In genomic region chr9:127825319-127826051, GRCh38 we compare ENCODE assay signal across 6 cellular contexts. TPM values are rescaled to one million over a fixed set of nuclear protein-coding genes. Genes with fewer than 3 reads are reported as not detected.
DNase-seq lines count a peak whose midpoint lies in the region; ATAC-seq, FAIRE-seq and TF ChIP-seq lines count a peak whose summit lies in the region.

No MANE protein-coding gene starts in this region.

- FAIRE-seq in GM12878 (lab: Jason Lieb, UNC), result no peak

- SMC1A ChIA-PET in GM12878 (lab: Charles Lee; ENCODE audit: uncharacterized antibody, unreplicated experiment), result no interaction called here

- ATAC-seq in GM12878 (peak; percentile 24; the same call in 1 of the 3 replicates), omental fat pad (ENCODE audit: low FRiP score) (peak; percentile 8), GM18519 (IDR thresholded peaks at IDR 0.05; ENCODE audit: low FRiP score, unreplicated experiment) (no peak)

- no TSS peak for BruUV-seq in GM12878 (replicated peaks; lab: Mats Ljungman, UMichigan)

- TF ChIP-seq EP300 in GM12878 (IDR thresholded peaks at IDR 0.05; ENCODE audit: borderline replicate concordance in 1 of 2, control insufficient read depth in 1 of 2, low read depth in 2 of 2, low read length in 2 of 2), result no peak

- TF ChIP-seq CTCF in GM12878 (IDR thresholded peaks at IDR 0.05 in 2 of 3, conservative IDR thresholded peaks at IDR 0.05 in 1 of 3; ENCODE audit: control insufficient read depth in 2 of 3, extremely low read depth in 1 of 3, insufficient read depth in 1 of 3, low read depth in 3 of 3, low read length in 3 of 3) (peak in 1 of 3 experiments; percentile 32; a peak in 1 of 6 replicates), omental fat pad (IDR thresholded peaks at IDR 0.05) (no peak)

- H2AFZ ChIP-seq in GM12878 (ENCODE audit: control insufficient read depth, low read depth, low read length), result no peak overlapping the region

- H3K27me3 ChIP-seq in H7 (ENCODE audit: control insufficient read depth, insufficient read depth, low read length) (peaks cover 4% of the 10 kb centered on the region; the same call in 1 of the 2 replicates), GM12878 (replicated peaks in 1 of 2; ENCODE audit: control insufficient read depth in 2 of 2, insufficient read depth in 2 of 2, low read length in 1 of 2) (no peaks in the 10 kb centered on the region)

- CTCF ChIA-PET in GM12878 (lab: Yijun Ruan, JAX), result interaction anchor here (0.6 to 1.2 kb wide), 2 partner anchors 153 to 883 kb away, joined by 3 read pairs; no protein-coding TSS in a partner anchor

- no peaks in the 10 kb centered on the region for H3K4me1 ChIP-seq in GM12878 (ENCODE audit: control insufficient read depth, insufficient read depth, low read length)

- no peaks in the 10 kb centered on the region for H4K20me1 ChIP-seq in GM12878 (ENCODE audit: control insufficient read depth, insufficient read depth)

- TF ChIP-seq RAD21 in GM12878 (IDR thresholded peaks at IDR 0.05; ENCODE audit: insufficient read depth, low read depth, low read length), result no peak

- RAD21 ChIA-PET in GM12878 (lab: Charles Lee; ENCODE audit: unreplicated experiment), result interaction anchor here (1.2 kb wide), 1 partner anchor 64 kb away, joined by 3 read pairs; no protein-coding TSS in a partner anchor

- no peak overlapping the region for H3K9ac ChIP-seq in GM12878 (ENCODE audit: control insufficient read depth, insufficient read depth, low read length)

- TF ChIP-seq POLR2A in GM12878 (IDR thresholded peaks at IDR 0.05; ENCODE audit: low read depth, low read length), result peak; percentile 35; the same call in 1 of the 2 replicates

- 79% methylated on average over 29 of the region's 42 CpGs for WGBS in GM12878 (ENCODE audit: insufficient coverage, insufficient replicate concordance, low lambda C conversion rate, missing lambda C conversion rate)

- in situ Hi-C loops in GM12878 (cut with MboI), result no loop called here

- peak; percentile 99 for DNase-seq in H7
- DNase-seq in GM12878 (ENCODE audit: low read depth, low spot score), result no peak
- DNase-seq in omental fat pad (ENCODE audit: low spot score), result no peak
- no peak for DNase-seq in activated effector memory CD4-positive, alpha-beta T cell treated with Interleukin-2 at 50 U/mL for 16 hours
- DNase-seq in NCI-H226, result no peak

- POLR2A ChIA-PET in GM12878 (lab: Charles Lee), result no interaction called here

- H3K4me3 ChIP-seq in H7 (ENCODE audit: insufficient read depth, low read depth, low read length) (peak overlapping the region; percentile 26; the same call in 1 of the 2 replicates), GM12878 (no peak overlapping the region)

- H3K79me2 ChIP-seq in GM12878 (ENCODE audit: control insufficient read depth, insufficient read depth, low read length), result no peaks in the 10 kb centered on the region

- intact Hi-C loops in GM12878 (cut with micrococcal nuclease; ENCODE audit: unreplicated experiment), result no loop called here

- H3K4me2 ChIP-seq in GM12878 (ENCODE audit: control insufficient read depth, insufficient read depth), result no peak overlapping the region

- H3K27ac ChIP-seq in GM12878 (ENCODE audit: control insufficient read depth, insufficient read depth), result no peak overlapping the region

- H3K36me3 ChIP-seq in H7 (replicated peaks; ENCODE audit: control insufficient read depth, insufficient read depth, low read length), result no peaks in the 10 kb centered on the region
- no peaks in the 10 kb centered on the region for H3K36me3 ChIP-seq in GM12878 (ENCODE audit: control insufficient read depth in 2 of 2, insufficient read depth in 2 of 2, low read length in 1 of 2)

- H3K9me3 ChIP-seq in GM12878 (replicated peaks; ENCODE audit: control insufficient read depth, insufficient read depth, low read length), result no peaks in the 10 kb centered on the region

RNA-seq across cellular contexts. Expression of gene FPGS, which starts 22.8 kb away (rescaled TPM):
- total RNA-seq in H7 (2014; rRNA removed; shearing (Covaris generic)), result 84.9 and 92.2 TPM in 2 replicates
- 131 and 132 TPM in 2 replicates for total RNA-seq in GM12878 (2013; cell fraction: nucleolus; rRNA removed)
- 62.8 and 79.6 TPM in 2 replicates for total RNA-seq in GM12878 (2014; rRNA removed)
- total RNA-seq in GM12878 (2014; rRNA removed; fragmentation: Illumina TruSeq; extraction: Trizol), result 43.3 and 44.4 TPM in 2 replicates
- 89.3 and 98.3 TPM in 2 replicates for total RNA-seq in GM12878 (2021)
- 30.5 TPM for polyA plus RNA-seq in GM12878 (2011; ENCODE audit: low read depth)
- polyA plus RNA-seq in GM12878 (2011; rRNA removed), result 34.1 and 64.4 TPM in 2 replicates
- 91.2 and 99.0 TPM in 2 replicates for polyA plus RNA-seq in GM12878 (2011; cell fraction: cytosol; rRNA removed)
- 158 and 216 TPM in 2 replicates for polyA plus RNA-seq in GM12878 (2011; cell fraction: nucleus; rRNA removed)
- 47.6 and 62.7 TPM in 2 replicates for polyA plus RNA-seq in GM12878 (2012)
- polyA plus RNA-seq in GM12878 (2014; fragmentation: Illumina TruSeq; extraction: Trizol), result 49.0 and 81.2 TPM in 2 replicates
- 1 to 10 TPM; 1.2 to 8.2 TPM for polyA plus RNA-seq in GM12878 (2014; fragmentation: Nextera tagmentation; extraction: Ambion mirVana)
- polyA plus RNA-seq in GM12878 (2014; rRNA removed), result 88.1 and 95.0 TPM in 2 replicates
- 100 to 1,000 TPM; 112 to 127 TPM for polyA plus RNA-seq in GM12878 (2016; fragmentation: Nextera tagmentation; extraction: Ambion mirVana)
- polyA minus RNA-seq in GM12878 (2011; rRNA and poly(A)+ RNA removed), result 61.6 and 82.1 TPM in 2 replicates
- 29.7 and 45.3 TPM in 2 replicates for polyA minus RNA-seq in GM12878 (2011; cell fraction: cytosol; rRNA and poly(A)+ RNA removed)
- 25.9 and 46.4 TPM in 2 replicates for polyA minus RNA-seq in GM12878 (2011; cell fraction: nucleus; rRNA and poly(A)+ RNA removed)
- total RNA-seq in omental fat pad, result 100 to 1,000 TPM in 2 of 4 donors, 10 to 100 TPM in 2; 87.1 to 167 (median 99.5) TPM

RNA-seq across cellular contexts. Expression of gene ENG, which starts 29.0 kb away (rescaled TPM):
- 1.4 and 1.8 TPM in 2 replicates for total RNA-seq in H7 (2014; rRNA removed; shearing (Covaris generic))
- total RNA-seq in GM12878 (2013; cell fraction: nucleolus; rRNA removed), result 4.0 and 5.4 TPM in 2 replicates
- total RNA-seq in GM12878 (2014; rRNA removed) (0.60 and 0.79 TPM in 2 replicates), GM12878 (2014; rRNA removed; fragmentation: Illumina TruSeq; extraction: Trizol) (0.64 and 1.0 TPM in 2 replicates), GM12878 (2021) (9.1 and 10.1 TPM in 2 replicates), omental fat pad (100 to 1,000 TPM in 2 of 4 donors, 10 to 100 TPM in 2; 34.3 to 200 (median 120) TPM)
- 1.8 TPM for polyA plus RNA-seq in GM12878 (2011; ENCODE audit: low read depth)
- polyA plus RNA-seq in GM12878 (2011; rRNA removed) (0.16 and 0.18 TPM in 2 replicates), GM12878 (2014; fragmentation: Illumina TruSeq; extraction: Trizol) (0.98 and 3.0 TPM in 2 replicates), GM12878 (2014; fragmentation: Nextera tagmentation; extraction: Ambion mirVana) (under 1 TPM; 0.14 to 0.24 TPM), GM12878 (2014; rRNA removed) (3.3 and 4.2 TPM in 2 replicates), GM12878 (2016; fragmentation: Nextera tagmentation; extraction: Ambion mirVana) (1 to 10 TPM; 4.2 to 5.0 TPM)
- 0.37 and 0.43 TPM in 2 replicates for polyA plus RNA-seq in GM12878 (2011; cell fraction: cytosol; rRNA removed)
- 1.2 and 1.6 TPM in 2 replicates for polyA plus RNA-seq in GM12878 (2011; cell fraction: nucleus; rRNA removed)
- polyA plus RNA-seq in GM12878 (2012), result 4.8 and 5.9 TPM in 2 replicates
- polyA minus RNA-seq in GM12878 (2011; rRNA and poly(A)+ RNA removed), result 0.15 and 0.41 TPM in 2 replicates
- polyA minus RNA-seq in GM12878 (2011; cell fraction: cytosol; rRNA and poly(A)+ RNA removed), result 1.2 and 2.0 TPM in 2 replicates
- polyA minus RNA-seq in GM12878 (2011; cell fraction: nucleus; rRNA and poly(A)+ RNA removed), result 0.12 and 0.67 TPM in 2 replicates

RNA-seq across cellular contexts. Expression of gene CDK9, which starts 39.7 kb away (rescaled TPM):
- 51.5 and 56.6 TPM in 2 replicates for total RNA-seq in H7 (2014; rRNA removed; shearing (Covaris generic))
- total RNA-seq in GM12878 (2013; cell fraction: nucleolus; rRNA removed), result 59.1 and 66.1 TPM in 2 replicates
- total RNA-seq in GM12878 (2014; rRNA removed) (33.6 and 34.3 TPM in 2 replicates), GM12878 (2014; rRNA removed; fragmentation: Illumina TruSeq; extraction: Trizol) (24.5 and 25.2 TPM in 2 replicates), GM12878 (2021) (86.3 and 92.6 TPM in 2 replicates), omental fat pad (100 to 1,000 TPM in 1 of 4 donors, 10 to 100 TPM in 3; 69.8 to 117 (median 85.8) TPM)
- polyA plus RNA-seq in GM12878 (2011; ENCODE audit: low read depth), result 20.6 TPM
- polyA plus RNA-seq in GM12878 (2011; rRNA removed) (30.3 and 46.5 TPM in 2 replicates), GM12878 (2014; fragmentation: Illumina TruSeq; extraction: Trizol) (41.7 and 57.0 TPM in 2 replicates), GM12878 (2014; fragmentation: Nextera tagmentation; extraction: Ambion mirVana) (1 to 10 TPM; 7.3 to 9.6 TPM), GM12878 (2014; rRNA removed) (56.7 and 59.9 TPM in 2 replicates), GM12878 (2016; fragmentation: Nextera tagmentation; extraction: Ambion mirVana) (10 to 100 TPM; 80.9 to 85.5 TPM)
- polyA plus RNA-seq in GM12878 (2011; cell fraction: cytosol; rRNA removed), result 51.1 and 55.6 TPM in 2 replicates
- 219 and 246 TPM in 2 replicates for polyA plus RNA-seq in GM12878 (2011; cell fraction: nucleus; rRNA removed)
- polyA plus RNA-seq in GM12878 (2012), result 44.8 and 52.0 TPM in 2 replicates
- polyA minus RNA-seq in GM12878 (2011; rRNA and poly(A)+ RNA removed), result 59.7 and 75.9 TPM in 2 replicates
- polyA minus RNA-seq in GM12878 (2011; cell fraction: cytosol; rRNA and poly(A)+ RNA removed), result 26.9 TPM in 2 replicates
- polyA minus RNA-seq in GM12878 (2011; cell fraction: nucleus; rRNA and poly(A)+ RNA removed), result 35.4 and 52.2 TPM in 2 replicates

RNA-seq across cellular contexts. Expression of gene SH2D3C, which starts 47.0 kb away (rescaled TPM):
- total RNA-seq in H7 (2014; rRNA removed; shearing (Covaris generic)), result 0.26 and 0.42 TPM in 2 replicates
- 28.6 and 33.2 TPM in 2 replicates for total RNA-seq in GM12878 (2013; cell fraction: nucleolus; rRNA removed)
- total RNA-seq in GM12878 (2014; rRNA removed) (16.1 and 19.0 TPM in 2 replicates), GM12878 (2014; rRNA removed; fragmentation: Illumina TruSeq; extraction: Trizol) (8.4 and 9.0 TPM in 2 replicates), GM12878 (2021) (21.0 and 23.5 TPM in 2 replicates), omental fat pad (10 to 100 TPM in 3 of 4 donors, 1 to 10 TPM in 1; 7.1 to 33.6 (median 17.2) TPM)
- polyA plus RNA-seq in GM12878 (2011; ENCODE audit: low read depth), result 11.2 TPM
- polyA plus RNA-seq in GM12878 (2011; rRNA removed) (3.2 and 13.5 TPM in 2 replicates), GM12878 (2014; fragmentation: Illumina TruSeq; extraction: Trizol) (4.4 and 11.6 TPM in 2 replicates), GM12878 (2014; fragmentation: Nextera tagmentation; extraction: Ambion mirVana) (1 to 10 TPM; 1.2 to 1.9 TPM), GM12878 (2014; rRNA removed) (19.5 and 25.2 TPM in 2 replicates), GM12878 (2016; fragmentation: Nextera tagmentation; extraction: Ambion mirVana) (10 to 100 TPM; 20.7 to 23.2 TPM)
- 18.5 and 20.4 TPM in 2 replicates for polyA plus RNA-seq in GM12878 (2011; cell fraction: cytosol; rRNA removed)
- 32.4 and 46.4 TPM in 2 replicates for polyA plus RNA-seq in GM12878 (2011; cell fraction: nucleus; rRNA removed)
- polyA plus RNA-seq in GM12878 (2012), result 17.4 and 22.8 TPM in 2 replicates
- 30.6 and 32.1 TPM in 2 replicates for polyA minus RNA-seq in GM12878 (2011; rRNA and poly(A)+ RNA removed)
- polyA minus RNA-seq in GM12878 (2011; cell fraction: cytosol; rRNA and poly(A)+ RNA removed), result 13.5 and 19.3 TPM in 2 replicates
- polyA minus RNA-seq in GM12878 (2011; cell fraction: nucleus; rRNA and poly(A)+ RNA removed), result 10.2 and 18.5 TPM in 2 replicates

RNA-seq across cellular contexts. Expression of gene AK1, which starts 52.0 kb away (rescaled TPM):
- 18.5 and 20.4 TPM in 2 replicates for total RNA-seq in H7 (2014; rRNA removed; shearing (Covaris generic))
- 1.8 and 2.4 TPM in 2 replicates for total RNA-seq in GM12878 (2013; cell fraction: nucleolus; rRNA removed)
- total RNA-seq in GM12878 (2014; rRNA removed) (0.87 and 3.1 TPM in 2 replicates), GM12878 (2014; rRNA removed; fragmentation: Illumina TruSeq; extraction: Trizol) (0.14 and 1.8 TPM in 2 replicates), GM12878 (2021) (2.1 and 2.2 TPM in 2 replicates), omental fat pad (10 to 100 TPM; 28.5 to 93.4 (median 54.1) TPM)
- 1.8 TPM for polyA plus RNA-seq in GM12878 (2011; ENCODE audit: low read depth)
- polyA plus RNA-seq in GM12878 (2011; rRNA removed) (0.98 and 1.8 TPM in 2 replicates), GM12878 (2014; fragmentation: Illumina TruSeq; extraction: Trizol) (1.3 and 1.8 TPM in 2 replicates), GM12878 (2014; fragmentation: Nextera tagmentation; extraction: Ambion mirVana) (1 to 10 TPM in 1 of 2 experiments, under 1 TPM in 1; 0.23 to 1.4 TPM), GM12878 (2014; rRNA removed) (2.1 and 4.7 TPM in 2 replicates), GM12878 (2016; fragmentation: Nextera tagmentation; extraction: Ambion mirVana) (1 to 10 TPM; 1.4 to 2.2 TPM)
- 2.5 and 3.1 TPM in 2 replicates for polyA plus RNA-seq in GM12878 (2011; cell fraction: cytosol; rRNA removed)
- 21.6 and 27.7 TPM in 2 replicates for polyA plus RNA-seq in GM12878 (2011; cell fraction: nucleus; rRNA removed)
- 5.1 and 8.4 TPM in 2 replicates for polyA plus RNA-seq in GM12878 (2012)
- 0.29 and 0.88 TPM in 2 replicates for polyA minus RNA-seq in GM12878 (2011; rRNA and poly(A)+ RNA removed)
- polyA minus RNA-seq in GM12878 (2011; cell fraction: cytosol; rRNA and poly(A)+ RNA removed), result 3.3 and 6.0 TPM in 2 replicates
- 0.24 and 0.67 TPM in 2 replicates for polyA minus RNA-seq in GM12878 (2011; cell fraction: nucleus; rRNA and poly(A)+ RNA removed)
